In genomic region chr7:54545241-54545563, GRCh38 we compare ENCODE assay signal across 18 cellular contexts. TPM values are rescaled to one million over a fixed set of nuclear protein-coding genes. Genes with fewer than 3 reads are reported as not detected.
A peak's percentile ranks its signal among the peaks of the same experiment; 100 is the strongest.
DNase-seq lines count a peak whose midpoint lies in the region; ATAC-seq and TF ChIP-seq lines count a peak whose summit lies in the region.
"Had no signal": no experiment of that assay in that cellular context is flagged by ENCODE, and none has a peak within 500 bp of the region (broad histone marks: within the 10 kb centered on the region; RNA-seq: fewer than 3 reads in every experiment).

No MANE protein-coding gene starts in this region.

- DNase-seq in GM20000 (ENCODE audit: low spot score) = peak; percentile 27
- DNase-seq in iPS DF 6.9 (ENCODE audit: low read depth, low spot score) = no peak
- DNase-seq in neural progenitor cell (ENCODE audit: low spot score) = no peak
- DNase-seq in RWPE1 (ENCODE audit: low spot score) = no peak
- DNase-seq in NCI-H510A treated with DMSO at 0.1 percent for 48 hours (lab: John Stamatoyannopoulos, UW) = no peak
- DNase-seq in NCI-H2196 treated with DMSO at 0.1 percent for 48 hours (lab: John Stamatoyannopoulos, UW; ENCODE audit: unreplicated experiment) = no peak
- DNase-seq: C1 segment of cervical spinal cord, DMS153, KG1, NCI-H1436, NCI-H2029, NCI-H2171, NCI-H510A had no signal

- no peak for ATAC-seq in GM21528 (IDR thresholded peaks at IDR 0.05; ENCODE audit: low FRiP score, unreplicated experiment)
- ATAC-seq: HCT116 had no signal

- TF ChIP-seq CTCF in GM20000 (IDR thresholded peaks at IDR 0.05; ENCODE audit: extremely low read depth, missing control alignments) = no peak
- no peak for TF ChIP-seq CTCF in OCI-LY3 (IDR thresholded peaks at IDR 0.05; ENCODE audit: low read depth, low read length)
- no peak for TF ChIP-seq CTCF in neural progenitor cell (IDR thresholded peaks at IDR 0.05)
- TF ChIP-seq CTCF in RWPE1 (conservative IDR thresholded peaks at IDR 0.05; ENCODE audit: low read depth) = no peak

- POLR2A ChIA-PET in RWPE1 (lab: Yijun Ruan, JAX; ENCODE audit: low non-redundant PET) = interaction anchor here (0.7 kb wide), 1 partner anchor 42 kb away, joined by 3 read pairs; no protein-coding TSS in a partner anchor

- CTCF ChIA-PET in RWPE1 (lab: Yijun Ruan, JAX) = no interaction called here

- H3K27me3 Mint-ChIP-seq in neural progenitor cell (ENCODE audit: insufficient read depth, low read depth) = peaks cover 42% of the 10 kb centered on the region

- H3K4me1 Mint-ChIP-seq in neural progenitor cell = peaks cover 24% of the 10 kb centered on the region

- no peaks in the 10 kb centered on the region for H3K9me3 Mint-ChIP-seq in neural progenitor cell

- H3K9ac ChIP-seq in OCI-LY3 (ENCODE audit: low read length) = peak overlapping the region; percentile 99
- no peak overlapping the region for H3K9ac ChIP-seq in neural progenitor cell
- H3K9ac ChIP-seq: SK-N-SH had no signal

- H3K9me3 ChIP-seq in OCI-LY3 (ENCODE audit: insufficient read depth, low read length) = no peaks in the 10 kb centered on the region
- H3K9me3 ChIP-seq in iPS DF 6.9 (ENCODE audit: control insufficient read depth, insufficient read depth, low read length) = no peaks in the 10 kb centered on the region
- no peaks in the 10 kb centered on the region for H3K9me3 ChIP-seq in neural progenitor cell (ENCODE audit: low read depth)
- H3K9me3 ChIP-seq: A549, SK-N-SH had no signal

- H3K4me2 ChIP-seq in OCI-LY3 (ENCODE audit: low read length) (peak overlapping the region; percentile 92), neural progenitor cell (peak overlapping the region; percentile 83)
- H3K4me2 ChIP-seq: A549, SK-N-SH had no signal

- H3K27me3 ChIP-seq in OCI-LY3 (ENCODE audit: low read depth, low read length) = no peaks in the 10 kb centered on the region
- H3K27me3 ChIP-seq in iPS DF 6.9 (ENCODE audit: control insufficient read depth, insufficient read depth, low read length) = peaks cover 24% of the 10 kb centered on the region
- H3K27me3 ChIP-seq in neural progenitor cell = peaks cover 80% of the 10 kb centered on the region

- peaks cover 57% of the 10 kb centered on the region for H3K79me2 ChIP-seq in OCI-LY3 (ENCODE audit: low read length)
- no peaks in the 10 kb centered on the region for H3K79me2 ChIP-seq in neural progenitor cell (ENCODE audit: low read depth)

- H3K36me3 ChIP-seq in OCI-LY3 (replicated peaks; ENCODE audit: low read depth, low read length) (peaks cover 30% of the 10 kb centered on the region), iPS DF 6.9 (ENCODE audit: control insufficient read depth, insufficient read depth, low read length) (no peaks in the 10 kb centered on the region), neural progenitor cell (no peaks in the 10 kb centered on the region)

- no CpG with 5 or more reads among the region's 5 CpGs for WGBS in iPS DF 6.9 (ENCODE audit: insufficient coverage, insufficient read length)

- peak overlapping the region; percentile 87 for H3K27ac ChIP-seq in OCI-LY3 (ENCODE audit: low read length)
- H3K27ac ChIP-seq in iPS DF 6.9 (ENCODE audit: low read length) = no peak overlapping the region
- no peak overlapping the region for H3K27ac ChIP-seq in neural progenitor cell
- H3K27ac ChIP-seq in RWPE1 = no peak overlapping the region
- H3K27ac ChIP-seq: A549 had no signal

- no peak overlapping the region for H3K27ac Mint-ChIP-seq in neural progenitor cell

- H3K4me1 ChIP-seq in OCI-LY3 (ENCODE audit: low read length) (peaks cover 25% of the 10 kb centered on the region), iPS DF 6.9 (ENCODE audit: control insufficient read depth, insufficient read depth, low read length) (0 out of 2 replicates have a peak, but pooled peaks cover 4% of the 10 kb centered on the region), neural progenitor cell (peaks cover 21% of the 10 kb centered on the region)

- peak overlapping the region; percentile 43 for H3K4me3 Mint-ChIP-seq in neural progenitor cell

- no peaks in the 10 kb centered on the region for H3K36me3 Mint-ChIP-seq in neural progenitor cell

- H2AFZ ChIP-seq in OCI-LY3 (ENCODE audit: low read depth, low read length) = no peak overlapping the region
- peak overlapping the region; percentile 7 for H2AFZ ChIP-seq in neural progenitor cell (replicated peaks)

- H3K4me3 ChIP-seq in OCI-LY3 (ENCODE audit: low read length) (peak overlapping the region; percentile 97), iPS DF 6.9 (ENCODE audit: low read length) (peak overlapping the region; percentile 71; the same call in 1 of the 2 replicates), neural progenitor cell (peak overlapping the region; percentile 52)
- H3K4me3 ChIP-seq: A549 had no signal

- peaks cover 23% of the 10 kb centered on the region for H3F3A ChIP-seq in neural progenitor cell (ENCODE audit: low read depth)

- H4K20me1 ChIP-seq in OCI-LY3 (ENCODE audit: insufficient read depth, low read length) = peaks cover 17% of the 10 kb centered on the region
- peaks cover 22% of the 10 kb centered on the region for H4K20me1 ChIP-seq in neural progenitor cell (ENCODE audit: low read depth)

RNA-seq across cellular contexts. Expression of gene VSTM2A, which starts 3.0 kb away (rescaled TPM):
- total RNA-seq in neural progenitor cell (ENCODE audit: low replicate concordance) = 0.12 TPM in 1 of 2 replicates, not detected in the other
